ENCODE assay signal across 15 cellular contexts in genomic region chr1:10918531-10918930, GRCh38.
DNase-seq lines count a peak whose midpoint lies in the region; ATAC-seq, FAIRE-seq and TF ChIP-seq lines count a peak whose summit lies in the region.
"Had no signal": no experiment of that assay in that cellular context is flagged by ENCODE, and none has a peak within 500 bp of the region (broad histone marks: within the 10 kb centered on the region; RNA-seq: fewer than 3 reads in every experiment).

No MANE protein-coding gene starts in this region.

- ATAC-seq in CD4-positive, CD25-positive, alpha-beta regulatory T cell (ENCODE audit: low read depth in 2 of 2): no peak
- no peak for ATAC-seq in natural killer cell
- ATAC-seq in GM21447 (IDR thresholded peaks at IDR 0.05; ENCODE audit: unreplicated experiment): no peak
- no peak for ATAC-seq in GM21786 (IDR thresholded peaks at IDR 0.05; ENCODE audit: unreplicated experiment)
- no peak for ATAC-seq in HG03378 (IDR thresholded peaks at IDR 0.05; ENCODE audit: unreplicated experiment)

- intact Hi-C loops in natural killer cell (cut with micrococcal nuclease): no loop called here

- H3K4me1 ChIP-seq in CD4-positive, CD25-positive, alpha-beta regulatory T cell (ENCODE audit: control insufficient read depth, insufficient read depth, low read length, poor library complexity, severe bottlenecking): peaks cover 26% of the 10 kb centered on the region
- H3K4me1 ChIP-seq: transverse colon had no signal

- H3K27me3 ChIP-seq in CD4-positive, CD25-positive, alpha-beta regulatory T cell (ENCODE audit: control insufficient read depth, insufficient read depth, low read length): no peaks in the 10 kb centered on the region
- H3K27me3 ChIP-seq in bronchial epithelial cell (ENCODE audit: control insufficient read depth, insufficient read depth, low read length): no peaks in the 10 kb centered on the region

- TF ChIP-seq CTCF in bronchial epithelial cell (IDR thresholded peaks at IDR 0.05; ENCODE audit: insufficient read depth, low read length, severe bottlenecking): no peak
- TF ChIP-seq CTCF in natural killer cell (IDR thresholded peaks at IDR 0.05): no peak

- H3K36me3 Mint-ChIP-seq in CD4-positive, CD25-positive, alpha-beta regulatory T cell: no peaks in the 10 kb centered on the region
- H3K36me3 Mint-ChIP-seq in natural killer cell: no peaks in the 10 kb centered on the region

- FAIRE-seq in bronchial epithelial cell (lab: Jason Lieb, UNC): peak; percentile 62

- H3K4me3 ChIP-seq in CD4-positive, CD25-positive, alpha-beta regulatory T cell (ENCODE audit: low read depth, low read length): no peak overlapping the region
- H3K4me3 ChIP-seq in bronchial epithelial cell (ENCODE audit: low read depth, low read length): no peak overlapping the region
- H3K4me3 ChIP-seq: PC-9, transverse colon had no signal

- H3K36me3 ChIP-seq in CD4-positive, CD25-positive, alpha-beta regulatory T cell (ENCODE audit: control insufficient read depth, insufficient read depth, low read length): no peaks in the 10 kb centered on the region
- H3K36me3 ChIP-seq in KOPT-K1 (ENCODE audit: insufficient read depth, low read length) (no peaks in the 10 kb centered on the region), bronchial epithelial cell (ENCODE audit: control insufficient read depth, insufficient read depth, low read length) (no peaks in the 10 kb centered on the region)
- H3K36me3 ChIP-seq: transverse colon had no signal

- peaks cover 8 to 30% (median 22%) of the 10 kb centered on the region in 4 donors for H3K4me1 Mint-ChIP-seq in CD4-positive, CD25-positive, alpha-beta regulatory T cell
- H3K4me1 Mint-ChIP-seq in natural killer cell: peaks cover 22 to 23% of the 10 kb centered on the region in 2 donors

- H3K27me3 Mint-ChIP-seq in CD4-positive, CD25-positive, alpha-beta regulatory T cell: peaks cover 52% of the 10 kb centered on the region
- no peaks in the 10 kb centered on the region for H3K27me3 Mint-ChIP-seq in natural killer cell (ENCODE audit: low read depth in 2 of 2)

- DNase-seq in CD4-positive, CD25-positive, alpha-beta regulatory T cell: no peak
- DNase-seq in bronchial epithelial cell (ENCODE audit: low read depth) (no peak), natural killer cell (no peak), NCI-H774 (lab: John Stamatoyannopoulos, UW) (no peak)
- DNase-seq: caudate nucleus, glutamatergic neuron, NCI-H1417 treated with DMSO at 0.1 percent for 48 hours, NCI-H446 treated with DMSO at 0.1 percent for 48 hours, PC-9, transverse colon had no signal

- peak overlapping the region in 1 of 4 donors; percentile 19 for H3K4me3 Mint-ChIP-seq in CD4-positive, CD25-positive, alpha-beta regulatory T cell
- peak overlapping the region; percentile 78 for H3K4me3 Mint-ChIP-seq in natural killer cell
- H3K4me3 Mint-ChIP-seq: activated CD4-positive, alpha-beta T cell treated with anti-CD3 and anti-CD28 coated beads, Interleukin-2, amount 10 ng/mL, durations not matched to agents 7 days and 5 days had no signal

- no peaks in the 10 kb centered on the region for H3K9me3 ChIP-seq in CD4-positive, CD25-positive, alpha-beta regulatory T cell (ENCODE audit: control insufficient read depth in 2 of 2, low read length in 2 of 2)
- no peaks in the 10 kb centered on the region for H3K9me3 ChIP-seq in KOPT-K1 (ENCODE audit: insufficient read depth, low read length, poor library complexity, severe bottlenecking)
- H3K9me3 ChIP-seq: transverse colon had no signal

- peak overlapping the region; percentile 29 to 71 (median 55) for H3K27ac Mint-ChIP-seq in CD4-positive, CD25-positive, alpha-beta regulatory T cell
- peak overlapping the region in 1 of 2 donors; percentile 9 for H3K27ac Mint-ChIP-seq in natural killer cell
- H3K27ac Mint-ChIP-seq: activated CD4-positive, alpha-beta T cell treated with anti-CD3 and anti-CD28 coated beads, Interleukin-2, amount 10 ng/mL, durations not matched to agents 7 days and 5 days had no signal

- H3K9me3 Mint-ChIP-seq in CD4-positive, CD25-positive, alpha-beta regulatory T cell: peaks cover 0 to 2% (median 0%) of the 10 kb centered on the region in 7 donors
- no peaks in the 10 kb centered on the region for H3K9me3 Mint-ChIP-seq in natural killer cell
- H3K9me3 Mint-ChIP-seq: activated CD4-positive, alpha-beta T cell treated with anti-CD3 and anti-CD28 coated beads, Interleukin-2, amount 10 ng/mL, durations not matched to agents 7 days and 5 days had no signal

- no peak overlapping the region for H3K27ac ChIP-seq in CD4-positive, CD25-positive, alpha-beta regulatory T cell (ENCODE audit: insufficient read depth, low read length, poor library complexity, severe bottlenecking)
- H3K27ac ChIP-seq in KOPT-K1 (ENCODE audit: low read depth, low read length, poor library complexity, severe bottlenecking): peak overlapping the region; percentile 41
- H3K27ac ChIP-seq: PC-9, transverse colon had no signal
